Comparison of ENCODE assay signal across 13 cellular contexts in the genomic region with DNA sequence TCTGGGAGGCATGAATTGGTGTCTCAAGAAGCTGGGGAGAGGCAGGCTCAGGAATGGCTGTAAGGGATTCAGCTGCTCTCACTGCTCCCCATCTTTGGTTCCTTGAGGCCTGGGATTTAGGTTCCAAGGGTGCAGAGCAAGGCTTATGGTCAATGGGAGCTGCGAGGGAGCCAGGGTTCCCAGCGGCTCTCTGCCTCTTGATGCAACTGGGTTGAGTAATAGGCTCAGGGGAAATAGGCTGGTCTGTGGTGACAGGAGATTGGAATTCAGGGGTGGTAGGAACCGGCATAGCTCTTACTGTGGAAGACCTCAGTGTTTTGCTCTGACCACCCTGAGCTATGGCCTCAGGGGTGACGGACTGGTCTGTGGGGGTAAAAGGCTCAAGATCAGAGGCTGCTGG.
"Had no signal": no experiment of that assay in that cellular context is flagged by ENCODE, and none has a peak within 500 bp of the region (broad histone marks: within the 10 kb centered on the region; RNA-seq: fewer than 3 reads in every experiment).

No MANE protein-coding gene starts in this region.

- DNase-seq: activated CD4-positive, CD25-positive, alpha-beta regulatory T cell treated with anti-CD3 and anti-CD28 coated beads, Interleukin-2, amount 50 U/mL, for 72 hours; activated naive CD4-positive, alpha-beta T cell treated with anti-CD3 and anti-CD28 coated beads, Interleukin-2, amount 10 ng/mL, durations not matched to agents 7 days and 5 days; amniotic stem cell; brain microvascular endothelial cell; gastrocnemius medialis; heart right ventricle; naive B cell; stimulated activated CD4-positive, alpha-beta T cell treated with anti-CD3 and anti-CD28 coated beads, Interleukin-2, amount 100 ng/mL, for 48 hours; stimulated activated naive CD4-positive, alpha-beta T cell; substantia nigra had no signal

- H3K27me3 Mint-ChIP-seq: activated naive CD4-positive, alpha-beta T cell treated with anti-CD3 and anti-CD28 coated beads, Interleukin-2, amount 10 ng/mL, durations not matched to agents 7 days and 5 days; central memory CD8-positive, alpha-beta T cell; naive B cell had no signal

- H3K27ac Mint-ChIP-seq: activated T-helper 1 cell treated with anti-CD3 and anti-CD28 coated beads, Interleukin-12 subunit alpha, Interleukin-12 subunit beta, Interleukin-2, Interleukin-4 antibody, amounts not matched to agents 30 ng/mL and 10 ng/mL and 1 ng/mL, durations not matched to agents 14 hours and 24 hours and 36 hours had no signal

- H3K9me3 Mint-ChIP-seq: activated naive CD4-positive, alpha-beta T cell treated with anti-CD3 and anti-CD28 coated beads, Interleukin-2, amount 10 ng/mL, durations not matched to agents 7 days and 5 days; activated T-helper 1 cell treated with anti-CD3 and anti-CD28 coated beads, Interleukin-12 subunit alpha, Interleukin-12 subunit beta, Interleukin-2, Interleukin-4 antibody, amounts not matched to agents 30 ng/mL and 10 ng/mL and 1 ng/mL, durations not matched to agents 14 hours and 24 hours and 36 hours; central memory CD8-positive, alpha-beta T cell; naive B cell; T-helper 2 cell treated with Interferon-gamma antibody and Interleukin-4, amounts not matched to agents 5 μg/mL and 100 μg/mL, for 36 hours had no signal

- H3K4me3 Mint-ChIP-seq: activated naive CD4-positive, alpha-beta T cell treated with anti-CD3 and anti-CD28 coated beads, Interleukin-2, amount 10 ng/mL, durations not matched to agents 7 days and 5 days; activated T-helper 1 cell treated with anti-CD3 and anti-CD28 coated beads, Interleukin-12 subunit alpha, Interleukin-12 subunit beta, Interleukin-2, Interleukin-4 antibody, amounts not matched to agents 30 ng/mL and 10 ng/mL and 1 ng/mL, durations not matched to agents 14 hours and 24 hours and 36 hours; central memory CD8-positive, alpha-beta T cell; naive B cell; T-helper 2 cell treated with Interferon-gamma antibody and Interleukin-4, amounts not matched to agents 5 μg/mL and 100 μg/mL, for 36 hours had no signal

- H3K4me1 Mint-ChIP-seq: activated naive CD4-positive, alpha-beta T cell treated with anti-CD3 and anti-CD28 coated beads, Interleukin-2, amount 10 ng/mL, durations not matched to agents 7 days and 5 days; central memory CD8-positive, alpha-beta T cell had no signal
